Comparison of ENCODE assay signal across 1 cellular context in the genomic region with DNA sequence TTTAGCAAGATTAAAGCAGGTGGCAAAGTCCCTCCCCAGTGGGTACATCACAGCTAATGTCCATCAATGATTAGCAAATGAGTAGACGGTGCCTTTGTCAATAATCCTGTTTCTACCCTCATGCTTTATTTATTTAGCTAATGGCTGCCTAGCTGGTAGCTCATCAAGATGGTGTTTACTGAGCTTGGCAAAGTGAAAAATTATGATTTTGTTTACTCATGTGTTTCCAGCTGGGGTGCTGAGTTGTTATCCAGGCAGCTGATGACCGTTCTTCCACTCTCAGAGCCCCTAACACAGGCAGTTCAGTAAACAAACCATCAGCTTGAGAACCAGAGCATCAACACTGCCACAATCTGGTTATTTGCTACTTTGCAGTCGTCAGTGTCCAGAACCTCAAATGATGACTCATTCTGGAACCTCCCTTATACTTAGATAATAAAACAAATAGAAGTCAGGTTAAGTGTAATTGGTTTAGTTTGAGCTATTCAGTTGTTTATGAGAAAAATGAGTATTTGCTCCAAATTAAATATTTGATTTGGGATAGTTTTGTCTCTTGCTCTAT.
TF ChIP-seq lines count a peak whose summit lies in the region.

No MANE protein-coding gene starts in this region.

TF ChIP-seq in GM23338, 12 proteins besides CTCF, POLR2A, EP300 and RAD21 (continued from another document):
- TF ChIP-seq EZH2 (IDR thresholded peaks at IDR 0.05; ENCODE audit: low read depth, unreplicated experiment): no peak
- TF ChIP-seq, protein P1, sequence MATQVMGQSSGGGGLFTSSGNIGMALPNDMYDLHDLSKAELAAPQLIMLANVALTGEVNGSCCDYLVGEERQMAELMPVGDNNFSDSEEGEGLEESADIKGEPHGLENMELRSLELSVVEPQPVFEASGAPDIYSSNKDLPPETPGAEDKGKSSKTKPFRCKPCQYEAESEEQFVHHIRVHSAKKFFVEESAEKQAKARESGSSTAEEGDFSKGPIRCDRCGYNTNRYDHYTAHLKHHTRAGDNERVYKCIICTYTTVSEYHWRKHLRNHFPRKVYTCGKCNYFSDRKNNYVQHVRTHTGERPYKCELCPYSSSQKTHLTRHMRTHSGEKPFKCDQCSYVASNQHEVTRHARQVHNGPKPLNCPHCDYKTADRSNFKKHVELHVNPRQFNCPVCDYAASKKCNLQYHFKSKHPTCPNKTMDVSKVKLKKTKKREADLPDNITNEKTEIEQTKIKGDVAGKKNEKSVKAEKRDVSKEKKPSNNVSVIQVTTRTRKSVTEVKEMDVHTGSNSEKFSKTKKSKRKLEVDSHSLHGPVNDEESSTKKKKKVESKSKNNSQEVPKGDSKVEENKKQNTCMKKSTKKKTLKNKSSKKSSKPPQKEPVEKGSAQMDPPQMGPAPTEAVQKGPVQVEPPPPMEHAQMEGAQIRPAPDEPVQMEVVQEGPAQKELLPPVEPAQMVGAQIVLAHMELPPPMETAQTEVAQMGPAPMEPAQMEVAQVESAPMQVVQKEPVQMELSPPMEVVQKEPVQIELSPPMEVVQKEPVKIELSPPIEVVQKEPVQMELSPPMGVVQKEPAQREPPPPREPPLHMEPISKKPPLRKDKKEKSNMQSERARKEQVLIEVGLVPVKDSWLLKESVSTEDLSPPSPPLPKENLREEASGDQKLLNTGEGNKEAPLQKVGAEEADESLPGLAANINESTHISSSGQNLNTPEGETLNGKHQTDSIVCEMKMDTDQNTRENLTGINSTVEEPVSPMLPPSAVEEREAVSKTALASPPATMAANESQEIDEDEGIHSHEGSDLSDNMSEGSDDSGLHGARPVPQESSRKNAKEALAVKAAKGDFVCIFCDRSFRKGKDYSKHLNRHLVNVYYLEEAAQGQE (IDR thresholded peaks at IDR 0.05; ENCODE audit: unreplicated experiment): no peak
- TF ChIP-seq CREB1 (CRISPR knock-in tag; IDR thresholded peaks at IDR 0.05; ENCODE audit: low read depth): no peak
- no peak for TF ChIP-seq POLR2AphosphoS5 (IDR thresholded peaks at IDR 0.05; ENCODE audit: low read depth)
- no peak for TF ChIP-seq NANOG (IDR thresholded peaks at IDR 0.05; ENCODE audit: borderline replicate concordance)
- no peak for TF ChIP-seq STAT1 (IDR thresholded peaks at IDR 0.05; ENCODE audit: unreplicated experiment)
